In genomic region chr18:14097761-14098160, GRCh38 we compare ENCODE assay signal across 22 cellular contexts. TPM values are rescaled to one million over a fixed set of nuclear protein-coding genes. Genes with fewer than 3 reads are reported as not detected.
DNase-seq lines count a peak whose midpoint lies in the region; ATAC-seq lines count a peak whose summit lies in the region.
"Had no signal": no experiment of that assay in that cellular context is flagged by ENCODE, and none has a peak within 500 bp of the region (broad histone marks: within the 10 kb centered on the region; RNA-seq: fewer than 3 reads in every experiment).

No MANE protein-coding gene starts in this region.

- no peak overlapping the region for H3K4me3 Mint-ChIP-seq in activated T-cell treated with anti-CD3 and anti-CD28 coated beads, Interleukin-2, amount 50 U/mL, for 4 hours
- no peak overlapping the region for H3K4me3 Mint-ChIP-seq in activated T-cell treated with anti-CD3 and anti-CD28 coated beads, Interleukin-2, amount 50 U/mL, for 24 hours
- H3K4me3 Mint-ChIP-seq in activated naive CD8-positive, alpha-beta T cell treated with anti-CD3 and anti-CD28 coated beads, Interleukin-2, amount 10 ng/mL, durations not matched to agents 7 days and 5 days: peak overlapping the region; percentile 39
- H3K4me3 Mint-ChIP-seq in activated naive CD8-positive, alpha-beta T cell treated with anti-CD3 and anti-CD28 coated beads, Interleukin-2, amount 50 U/mL, for 24 hours: no peak overlapping the region
- H3K4me3 Mint-ChIP-seq: CD4-positive, CD25-positive, alpha-beta regulatory T cell; CD8-positive, alpha-beta memory T cell; HFFc6 had no signal

- H3K9me3 Mint-ChIP-seq in activated T-cell treated with anti-CD3 and anti-CD28 coated beads, Interleukin-2, amount 50 U/mL, for 4 hours: no peaks in the 10 kb centered on the region
- peaks cover 18% of the 10 kb centered on the region for H3K9me3 Mint-ChIP-seq in activated T-cell treated with anti-CD3 and anti-CD28 coated beads, Interleukin-2, amount 50 U/mL, for 24 hours
- H3K9me3 Mint-ChIP-seq in activated naive CD8-positive, alpha-beta T cell treated with anti-CD3 and anti-CD28 coated beads, Interleukin-2, amount 10 ng/mL, durations not matched to agents 7 days and 5 days: no peaks in the 10 kb centered on the region
- peaks cover 15% of the 10 kb centered on the region for H3K9me3 Mint-ChIP-seq in activated naive CD8-positive, alpha-beta T cell treated with anti-CD3 and anti-CD28 coated beads, Interleukin-2, amount 50 U/mL, for 24 hours

- POLR2A ChIA-PET in activated naive CD8-positive, alpha-beta T cell treated with anti-CD3 and anti-CD28 coated beads, Interleukin-2, amount 10 ng/mL, durations not matched to agents 7 days and 5 days (lab: Charles Lee): interaction anchor here (0.7 kb wide), 1 partner anchor 263 kb away, joined by 3 read pairs; no protein-coding TSS in a partner anchor

- H3K36me3 Mint-ChIP-seq in activated T-cell treated with anti-CD3 and anti-CD28 coated beads, Interleukin-2, amount 50 U/mL, for 4 hours (ENCODE audit: insufficient read depth): peaks cover 9% of the 10 kb centered on the region
- H3K36me3 Mint-ChIP-seq in activated T-cell treated with anti-CD3 and anti-CD28 coated beads, Interleukin-2, amount 50 U/mL, for 24 hours (ENCODE audit: low read depth): peaks cover 54% of the 10 kb centered on the region
- peaks cover 37% of the 10 kb centered on the region for H3K36me3 Mint-ChIP-seq in activated naive CD8-positive, alpha-beta T cell treated with anti-CD3 and anti-CD28 coated beads, Interleukin-2, amount 10 ng/mL, durations not matched to agents 7 days and 5 days
- peaks cover 28% of the 10 kb centered on the region for H3K36me3 Mint-ChIP-seq in activated naive CD8-positive, alpha-beta T cell treated with anti-CD3 and anti-CD28 coated beads, Interleukin-2, amount 50 U/mL, for 24 hours (ENCODE audit: low read depth)

- H3K27me3 Mint-ChIP-seq in activated T-cell treated with anti-CD3 and anti-CD28 coated beads, Interleukin-2, amount 50 U/mL, for 4 hours (ENCODE audit: low read depth): no peaks in the 10 kb centered on the region
- no peaks in the 10 kb centered on the region for H3K27me3 Mint-ChIP-seq in activated T-cell treated with anti-CD3 and anti-CD28 coated beads, Interleukin-2, amount 50 U/mL, for 24 hours
- H3K27me3 Mint-ChIP-seq in activated naive CD8-positive, alpha-beta T cell treated with anti-CD3 and anti-CD28 coated beads, Interleukin-2, amount 10 ng/mL, durations not matched to agents 7 days and 5 days: no peaks in the 10 kb centered on the region
- no peaks in the 10 kb centered on the region for H3K27me3 Mint-ChIP-seq in activated naive CD8-positive, alpha-beta T cell treated with anti-CD3 and anti-CD28 coated beads, Interleukin-2, amount 50 U/mL, for 24 hours
- H3K27me3 Mint-ChIP-seq: CD4-positive, CD25-positive, alpha-beta regulatory T cell; CD8-positive, alpha-beta memory T cell had no signal

- no peak for DNase-seq in activated T-cell treated with anti-CD3 and anti-CD28 coated beads, Interleukin-2, amount 50 U/mL, for 4 hours
- no peak for DNase-seq in activated T-cell treated with anti-CD3 and anti-CD28 coated beads, Interleukin-2, amount 50 U/mL, for 24 hours
- DNase-seq in activated naive CD8-positive, alpha-beta T cell treated with anti-CD3 and anti-CD28 coated beads, Interleukin-2, amount 10 ng/mL, durations not matched to agents 7 days and 5 days: no peak
- no peak for DNase-seq in activated naive CD8-positive, alpha-beta T cell treated with anti-CD3 and anti-CD28 coated beads, Interleukin-2, amount 50 U/mL, for 24 hours
- no peak for DNase-seq in stimulated activated naive CD8-positive, alpha-beta T cell treated with anti-CD3 and anti-CD28 coated beads, Interleukin-15, Interleukin-2, amounts not matched to agents 100 U/mL and 50 U/mL, for 24 hours
- DNase-seq in amniotic stem cell (lab: John Stamatoyannopoulos, UW): no peak
- no peak for DNase-seq in activated CD4-positive, CD25-positive, alpha-beta regulatory T cell (lab: John Stamatoyannopoulos, UW)
- DNase-seq: ACHN; BE2C; C1 segment of cervical spinal cord; CD4-positive, CD25-positive, alpha-beta regulatory T cell; CD8-positive, alpha-beta memory T cell; COR-L47; DMS 273 treated with DMSO at 0.1 percent for 48 hours; DMS53; DND-41; EL; GOT3; H7; HFFc6 had no signal

- H3K27ac Mint-ChIP-seq in activated T-cell treated with anti-CD3 and anti-CD28 coated beads, Interleukin-2, amount 50 U/mL, for 24 hours: no peak overlapping the region
- peak overlapping the region; percentile 28 for H3K27ac Mint-ChIP-seq in activated naive CD8-positive, alpha-beta T cell treated with anti-CD3 and anti-CD28 coated beads, Interleukin-2, amount 10 ng/mL, durations not matched to agents 7 days and 5 days
- H3K27ac Mint-ChIP-seq in activated naive CD8-positive, alpha-beta T cell treated with anti-CD3 and anti-CD28 coated beads, Interleukin-2, amount 50 U/mL, for 24 hours: no peak overlapping the region
- H3K27ac Mint-ChIP-seq: CD4-positive, CD25-positive, alpha-beta regulatory T cell; CD8-positive, alpha-beta memory T cell; HFFc6 had no signal

- H3K4me1 Mint-ChIP-seq in activated T-cell treated with anti-CD3 and anti-CD28 coated beads, Interleukin-2, amount 50 U/mL, for 4 hours (ENCODE audit: low read depth): peaks cover 9% of the 10 kb centered on the region
- peaks cover 22% of the 10 kb centered on the region for H3K4me1 Mint-ChIP-seq in activated T-cell treated with anti-CD3 and anti-CD28 coated beads, Interleukin-2, amount 50 U/mL, for 24 hours (ENCODE audit: low read depth)
- peaks cover 34% of the 10 kb centered on the region for H3K4me1 Mint-ChIP-seq in activated naive CD8-positive, alpha-beta T cell treated with anti-CD3 and anti-CD28 coated beads, Interleukin-2, amount 10 ng/mL, durations not matched to agents 7 days and 5 days
- peaks cover 15% of the 10 kb centered on the region for H3K4me1 Mint-ChIP-seq in activated naive CD8-positive, alpha-beta T cell treated with anti-CD3 and anti-CD28 coated beads, Interleukin-2, amount 50 U/mL, for 24 hours

- peak; percentile 35 to 54 for ATAC-seq in activated T-cell treated with anti-CD3 and anti-CD28 coated beads, Interleukin-2, amount 50 U/mL, for 4 hours
- no peak for ATAC-seq in activated naive CD8-positive, alpha-beta T cell treated with anti-CD3 and anti-CD28 coated beads, Interleukin-2, amount 10 ng/mL, durations not matched to agents 7 days and 5 days (ENCODE audit: low read depth)
- ATAC-seq in activated naive CD8-positive, alpha-beta T cell treated with anti-CD3 and anti-CD28 coated beads, Interleukin-2, amount 50 U/mL, for 24 hours: no peak
- peak; percentile 28 for ATAC-seq in stimulated activated naive CD8-positive, alpha-beta T cell treated with anti-CD3 and anti-CD28 coated beads, Interleukin-15, Interleukin-2, amounts not matched to agents 100 U/mL and 50 U/mL, for 24 hours
- ATAC-seq: GM12878, HCT116 had no signal

RNA-seq across cellular contexts. Expression of gene ZNF519, which starts 34.5 kb away (rescaled TPM):
- total RNA-seq in activated T-cell treated with anti-CD3 and anti-CD28 coated beads, Interleukin-2, amount 50 U/mL, for 4 hours: 1 to 10 TPM; 5.1 to 9.5 (median 6.6) TPM
- total RNA-seq in activated naive CD8-positive, alpha-beta T cell treated with anti-CD3 and anti-CD28 coated beads, Interleukin-2, amount 10 ng/mL, durations not matched to agents 7 days and 5 days: 10 to 100 TPM; 21.7 to 22.7 TPM

Comparison
In these comparisons a context has a peak if more than half of its experiments do, and no peak if none do; other contexts are left out.
1. ATAC-seq: peak in activated T-cell treated with anti-CD3 and anti-CD28 coated beads, Interleukin-2, amount 50 U/mL, for 4 hours (2 of 2) and stimulated activated naive CD8-positive, alpha-beta T cell treated with anti-CD3 and anti-CD28 coated beads, Interleukin-15, Interleukin-2, amounts not matched to agents 100 U/mL and 50 U/mL, for 24 hours (single experiment); none in activated naive CD8-positive, alpha-beta T cell treated with anti-CD3 and anti-CD28 coated beads, Interleukin-2, amount 10 ng/mL, durations not matched to agents 7 days and 5 days (single experiment) and activated naive CD8-positive, alpha-beta T cell treated with anti-CD3 and anti-CD28 coated beads, Interleukin-2, amount 50 U/mL, for 24 hours (single experiment).